Comparison of ENCODE assay signal across 8 cellular contexts in genomic region chr9:124286292-124286931, GRCh38. TPM values are rescaled to one million over a fixed set of nuclear protein-coding genes. Genes with fewer than 3 reads are reported as not detected.
DNase-seq lines count a peak whose midpoint lies in the region; ATAC-seq, FAIRE-seq and TF ChIP-seq lines count a peak whose summit lies in the region.

No MANE protein-coding gene starts in this region.

- H3K9me3 ChIP-seq in Peyer's patch = no peaks in the 10 kb centered on the region
- H3K9me3 ChIP-seq in GM12878 (replicated peaks; ENCODE audit: control insufficient read depth, insufficient read depth, low read length) = no peaks in the 10 kb centered on the region
- no peaks in the 10 kb centered on the region for H3K9me3 ChIP-seq in tibial artery

- peaks cover 46 to 58% of the 10 kb centered on the region in 2 donors for H3K4me1 Mint-ChIP-seq in natural killer cell

- TF ChIP-seq RAD21 in GM12878 (IDR thresholded peaks at IDR 0.05; ENCODE audit: insufficient read depth, low read depth, low read length) = no peak

- H3K9me3 Mint-ChIP-seq in natural killer cell = no peaks in the 10 kb centered on the region

- no peaks in the 10 kb centered on the region for H3K27me3 Mint-ChIP-seq in natural killer cell (ENCODE audit: low read depth in 2 of 2)

- H3K4me1 ChIP-seq in Peyer's patch (peaks cover 18 to 75% (median 48%) of the 10 kb centered on the region in 4 donors), GM12878 (ENCODE audit: control insufficient read depth, insufficient read depth, low read length) (peaks cover 78% of the 10 kb centered on the region), tibial artery (peaks cover 0 to 84% (median 70%) of the 10 kb centered on the region in 4 donors)

- H3K4me3 Mint-ChIP-seq in natural killer cell = peak overlapping the region; percentile 87

- RAD21 ChIA-PET in GM12878 (lab: Charles Lee; ENCODE audit: unreplicated experiment) = interaction anchor here (0.5 to 5.2 kb wide), 14 partner anchors 9 to 902 kb away, joined by 3 to 40 read pairs (median 4); no protein-coding TSS in a partner anchor

- peaks cover 95% of the 10 kb centered on the region for H3K79me2 ChIP-seq in GM12878 (ENCODE audit: control insufficient read depth, insufficient read depth, low read length)

- TF ChIP-seq POLR2A in H54 (IDR thresholded peaks at IDR 0.05; ENCODE audit: low read depth, low read length) = no peak
- TF ChIP-seq POLR2A in Peyer's patch (IDR thresholded peaks at IDR 0.05) = no peak
- 0 out of 2 replicates have a peak, but pooled peaks have one; percentile 28 for TF ChIP-seq POLR2A in GM12878 (IDR thresholded peaks at IDR 0.05; ENCODE audit: low read depth, low read length)

- CTCF ChIA-PET in GM12878 (lab: Yijun Ruan, JAX) = interaction anchor here (0.7 to 1.9 kb wide), 4 partner anchors 21 to 160 kb away, joined by 3 to 9 read pairs (median 4); no protein-coding TSS in a partner anchor

- SMC1A ChIA-PET in GM12878 (lab: Charles Lee; ENCODE audit: uncharacterized antibody, unreplicated experiment) = interaction anchor here (0.6 to 1.9 kb wide), 14 partner anchors 19 to 100 kb away, joined by 3 to 18 read pairs (median 5); no protein-coding TSS in a partner anchor

- H2AFZ ChIP-seq in GM12878 (ENCODE audit: control insufficient read depth, low read depth, low read length) = no peak overlapping the region

- H3K4me2 ChIP-seq in GM12878 (ENCODE audit: control insufficient read depth, insufficient read depth) = peak overlapping the region; percentile 81

- H3K36me3 Mint-ChIP-seq in natural killer cell = no peaks in the 10 kb centered on the region

- H4K20me1 ChIP-seq in GM12878 (ENCODE audit: control insufficient read depth, insufficient read depth) = peaks cover 4% of the 10 kb centered on the region

- no peaks in the 10 kb centered on the region for H3K36me3 ChIP-seq in Peyer's patch
- H3K36me3 ChIP-seq in GM12878 (ENCODE audit: control insufficient read depth in 2 of 2, insufficient read depth in 2 of 2, low read length in 1 of 2) = peaks cover 22 to 30% of the 10 kb centered on the region in 2 experiments; a peak in 3 of 4 replicates
- H3K36me3 ChIP-seq in tibial artery = no peaks in the 10 kb centered on the region

- peak; percentile 83 for FAIRE-seq in H54 (lab: Jason Lieb, UNC)
- FAIRE-seq in GM12878 (lab: Jason Lieb, UNC) = no peak

- H3K27me3 ChIP-seq in Peyer's patch (no peaks in the 10 kb centered on the region), GM12878 (replicated peaks in 1 of 2; ENCODE audit: control insufficient read depth in 2 of 2, insufficient read depth in 2 of 2, low read length in 1 of 2) (no peaks in the 10 kb centered on the region), tibial artery (no peaks in the 10 kb centered on the region)

- peak overlapping the region; percentile 31 for H3K9ac ChIP-seq in GM12878 (ENCODE audit: control insufficient read depth, insufficient read depth, low read length)

- WGBS in GM12878 (ENCODE audit: insufficient coverage, insufficient replicate concordance, low lambda C conversion rate, missing lambda C conversion rate) = 0% methylated on average over 14 of the region's 14 CpGs

- intact Hi-C loops in GM12878 (cut with micrococcal nuclease; ENCODE audit: unreplicated experiment) = loop anchor here (1.0 to 2.0 kb wide), 4 partner anchors 21 to 149 kb away; no protein-coding TSS in a partner anchor
- intact Hi-C loops in natural killer cell (cut with micrococcal nuclease) = loop anchor here (5.0 kb wide), 1 partner anchor 69 kb away; no protein-coding TSS in a partner anchor
- intact Hi-C loops in tibial artery (cut with DNase I; ENCODE audit: low total_unique reads) = no loop called here

- peak in 1 of 2 experiments; percentile 66; a peak in 2 of 4 replicates for TF ChIP-seq EP300 in GM12878 (IDR thresholded peaks at IDR 0.05; ENCODE audit: borderline replicate concordance in 1 of 2, control insufficient read depth in 1 of 2, low read depth in 2 of 2, low read length in 2 of 2)

- TF ChIP-seq CTCF in GM12864 (IDR thresholded peaks at IDR 0.05; ENCODE audit: low read depth, low read length, missing control alignments) = no peak
- TF ChIP-seq CTCF in Peyer's patch (IDR thresholded peaks at IDR 0.05) = peak in 2 of 6 experiments; percentile 3 to 6
- no peak for TF ChIP-seq CTCF in GM12878 (IDR thresholded peaks at IDR 0.05 in 2 of 3, conservative IDR thresholded peaks at IDR 0.05 in 1 of 3; ENCODE audit: control insufficient read depth in 2 of 3, extremely low read depth in 1 of 3, insufficient read depth in 1 of 3, low read depth in 3 of 3, low read length in 3 of 3)
- no peak for TF ChIP-seq CTCF in natural killer cell (IDR thresholded peaks at IDR 0.05)
- TF ChIP-seq CTCF in tibial artery (IDR thresholded peaks at IDR 0.05) = no peak

- peak overlapping the region; percentile 6 for H3K4me3 ChIP-seq in GM12864 (ENCODE audit: low read depth, low read length)
- peak overlapping the region in 2 of 4 donors; percentile 3 to 10 for H3K4me3 ChIP-seq in Peyer's patch
- H3K4me3 ChIP-seq in GM12878 = peak overlapping the region; percentile 54
- H3K4me3 ChIP-seq in tibial artery = no peak overlapping the region

- in situ Hi-C loops in GM12878 (cut with MboI) = loop anchor here (25.0 kb wide), 1 partner anchor 149 kb away; no protein-coding TSS in a partner anchor

- H3K27ac Mint-ChIP-seq in natural killer cell = peak overlapping the region; percentile 93 to 99

- BruUV-seq in GM12878 (replicated peaks; lab: Mats Ljungman, UMichigan) = TSS peak; percentile 18

- ATAC-seq in GM12878 (peak; percentile 76), natural killer cell (peak; percentile 66 to 69 (median 66))

- DNase-seq in GM12864 (ENCODE audit: low read depth) (peak; percentile 62), H54 (ENCODE audit: insufficient read length, low spot score) (peak; percentile 95), Peyer's patch (peak; percentile 46 to 91 (median 87)), GM12878 (ENCODE audit: low read depth, low spot score) (peak; percentile 66), natural killer cell (peak; percentile 41), tibial artery (no peak), NCI-H2029 treated with DMSO at 0.1 percent for 48 hours (lab: John Stamatoyannopoulos, UW) (no peak), cortex of kidney (lab: John Stamatoyannopoulos, UW) (no peak)

- peak overlapping the region; percentile 73 to 91 (median 83) for H3K27ac ChIP-seq in Peyer's patch
- H3K27ac ChIP-seq in GM12878 (ENCODE audit: control insufficient read depth, insufficient read depth) = peak overlapping the region; percentile 97
- peak overlapping the region; percentile 93 for H3K27ac ChIP-seq in tibial artery

- POLR2A ChIA-PET in GM12878 (lab: Charles Lee) = interaction anchor here (0.6 to 1.5 kb wide), 13 partner anchors 15 to 261 kb away, joined by 3 to 18 read pairs (median 4); partner anchors contain the start of gene NEK6

TF ChIP-seq in GM12878, 131 proteins besides CTCF, POLR2A, EP300 and RAD21 (continues in another document):
- no peak for TF ChIP-seq SIX5 (IDR thresholded peaks at IDR 0.05; ENCODE audit: low read depth, low read length, severe bottlenecking)
- TF ChIP-seq CREM (IDR thresholded peaks at IDR 0.05; ENCODE audit: low read depth) = peak; percentile 78
- TF ChIP-seq PAX8 (IDR thresholded peaks at IDR 0.05) = no peak
- TF ChIP-seq MXI1 (IDR thresholded peaks at IDR 0.05; ENCODE audit: low read depth, low read length) = no peak; the same call in 1 of the 2 replicates
- no peak for TF ChIP-seq BCLAF1 (IDR thresholded peaks at IDR 0.05)
- peak; percentile 1; the same call in 1 of the 2 replicates for TF ChIP-seq ZNF384 (IDR thresholded peaks at IDR 0.05; ENCODE audit: borderline replicate concordance, low read depth, low read length)

RNA-seq across cellular contexts. Expression of gene NEK6, which starts 28.7 kb away (rescaled TPM):
- total RNA-seq in Peyer's patch (10 to 100 TPM; 38.4 to 77.6 (median 46.9) TPM), GM12878 (2014; rRNA removed) (50.0 and 58.0 TPM in 2 replicates), GM12878 (2014; rRNA removed; fragmentation: Illumina TruSeq; extraction: Trizol) (51.8 and 53.8 TPM in 2 replicates), GM12878 (2021) (136 and 142 TPM in 2 replicates), natural killer cell (10 to 100 TPM; 25.0 to 34.9 (median 33.0) TPM)
- 174 and 184 TPM in 2 replicates for total RNA-seq in GM12878 (2013; cell fraction: nucleolus; rRNA removed)
- polyA plus RNA-seq in GM12878 (2011; ENCODE audit: low read depth) = 62.2 TPM
- polyA plus RNA-seq in GM12878 (2011; rRNA removed) (131 and 161 TPM in 2 replicates), GM12878 (2014; fragmentation: Illumina TruSeq; extraction: Trizol) (68.6 and 87.1 TPM in 2 replicates), GM12878 (2014; fragmentation: Nextera tagmentation; extraction: Ambion mirVana) (10 to 100 TPM; 31.3 to 33.2 TPM), GM12878 (2014; rRNA removed) (91.3 and 96.0 TPM in 2 replicates), GM12878 (2016; fragmentation: Nextera tagmentation; extraction: Ambion mirVana) (100 to 1,000 TPM in 1 of 2 experiments, 10 to 100 TPM in 1; 97.0 to 104 TPM)
- 171 and 176 TPM in 2 replicates for polyA plus RNA-seq in GM12878 (2011; cell fraction: cytosol; rRNA removed)
- 186 and 192 TPM in 2 replicates for polyA plus RNA-seq in GM12878 (2011; cell fraction: nucleus; rRNA removed)
- polyA plus RNA-seq in GM12878 (2012) = 79.3 and 129 TPM in 2 replicates
- 210 and 248 TPM in 2 replicates for polyA minus RNA-seq in GM12878 (2011; rRNA and poly(A)+ RNA removed)
- polyA minus RNA-seq in GM12878 (2011; cell fraction: cytosol; rRNA and poly(A)+ RNA removed) = 53.5 and 58.5 TPM in 2 replicates
- polyA minus RNA-seq in GM12878 (2011; cell fraction: nucleus; rRNA and poly(A)+ RNA removed) = 60.7 and 78.1 TPM in 2 replicates

Comparison
In these comparisons a context has a peak if more than half of its experiments do, and no peak if none do; other contexts are left out.
1. DNase-seq: peak in GM12864 (single experiment), H54 (single experiment), Peyer's patch (3 of 3), GM12878 (single experiment) and natural killer cell (single experiment); none in tibial artery (0 of 2), NCI-H2029 treated with DMSO at 0.1 percent for 48 hours (single experiment) and cortex of kidney (single experiment).
2. H3K4me3 ChIP-seq: peak in GM12864 (single experiment) and GM12878 (single experiment); none in tibial artery (0 of 2).
3. Peak in every context shown above with its lines, with median percentiles within 50 percentile points of each other: H3K27ac ChIP-seq.